Comparison of ENCODE assay signal across 9 cellular contexts in genomic region chr1:244450597-244451538, GRCh38. TPM values are rescaled to one million over a fixed set of nuclear protein-coding genes. Genes with fewer than 3 reads are reported as not detected.
DNase-seq lines count a peak whose midpoint lies in the region; ATAC-seq, FAIRE-seq and TF ChIP-seq lines count a peak whose summit lies in the region.
"Had no signal": no experiment of that assay in that cellular context is flagged by ENCODE, and none has a peak within 500 bp of the region (broad histone marks: within the 10 kb centered on the region; RNA-seq: fewer than 3 reads in every experiment).

No MANE protein-coding gene starts in this region.

- H3K36me3 Mint-ChIP-seq in activated CD8-positive, alpha-beta T cell treated with anti-CD3 and anti-CD28 coated beads, Interleukin-2, amount 10 ng/mL, durations not matched to agents 7 days and 5 days (ENCODE audit: low read depth): peaks cover 42% of the 10 kb centered on the region

- peaks cover 5 to 54% of the 10 kb centered on the region in 2 experiments for H3K79me2 ChIP-seq in H1 (ENCODE audit: control insufficient read depth in 1 of 2, insufficient read depth in 2 of 2, low read length in 2 of 2)

- H2BK12ac ChIP-seq in H1 (ENCODE audit: low read depth, low read length) (no peak overlapping the region), mesenchymal stem cell (ENCODE audit: low read length in 2 of 2) (peak overlapping the region in 1 of 2 experiments; percentile 23)

- H3K4me3 ChIP-seq in H1 (ENCODE audit: extremely low read depth in 1 of 4, insufficient read depth in 2 of 4, low read depth in 3 of 4, low read length in 4 of 4) (peak overlapping the region; percentile 87 to 94 (median 89)), mesenchymal stem cell (ENCODE audit: insufficient read depth in 1 of 2, low read depth in 1 of 2, low read length in 2 of 2) (peak overlapping the region; percentile 89 to 96)

- no peak for TF ChIP-seq POLR2A in H1 (IDR thresholded peaks at IDR 0.05; ENCODE audit: control extremely low read depth in 1 of 2, low read depth in 2 of 2, low read length in 2 of 2)

- H3K27me3 ChIP-seq in H1 (replicated peaks in 1 of 4; ENCODE audit: control insufficient read depth in 3 of 4, extremely low read depth in 1 of 4, insufficient read depth in 3 of 4, low read length in 3 of 4) (no peaks in the 10 kb centered on the region), mesenchymal stem cell (ENCODE audit: control insufficient read depth in 1 of 2, insufficient read depth in 1 of 2, low read length in 2 of 2) (no peaks in the 10 kb centered on the region)

- 4% methylated on average over 41 of the region's 41 CpGs; no CpG with 5 or more reads in 1 of the 2 experiments for WGBS in H1 (ENCODE audit: extremely low coverage in 1 of 2, insufficient coverage in 1 of 2, insufficient read length in 1 of 2, insufficient replicate concordance in 2 of 2, low coverage in 1 of 2, low lambda C conversion rate in 2 of 2, missing lambda C conversion rate in 1 of 2), 2 experiments
- under 1% methylated on average over 30 of the region's 41 CpGs for WGBS in mesenchymal stem cell

- H2AFZ ChIP-seq in H1 (ENCODE audit: low read length) (no peak overlapping the region), mesenchymal stem cell (ENCODE audit: low read depth, low read length) (peak overlapping the region; percentile 55)

- peaks cover 0 to 3% of the 10 kb centered on the region in 2 experiments for H4K20me1 ChIP-seq in H1 (replicated peaks in 1 of 2; ENCODE audit: control insufficient read depth in 1 of 2, insufficient read depth in 2 of 2, low read length in 2 of 2)

- H3K4ac ChIP-seq in H1 (replicated peaks; ENCODE audit: insufficient read length, low read depth, low read length): peak overlapping the region; percentile 44
- peak overlapping the region; percentile 79 to 93 for H3K4ac ChIP-seq in mesenchymal stem cell (ENCODE audit: low read depth in 1 of 2, low read length in 2 of 2)

- peak overlapping the region; percentile 95 for H3K27ac Mint-ChIP-seq in activated CD8-positive, alpha-beta T cell treated with anti-CD3 and anti-CD28 coated beads, Interleukin-2, amount 10 ng/mL, durations not matched to agents 7 days and 5 days

- TF ChIP-seq CTCF in H1 (IDR thresholded peaks at IDR 0.05; ENCODE audit: control extremely low read depth in 1 of 3, insufficient read depth in 1 of 3, low read depth in 1 of 3, low read length in 3 of 3): no peak

- H3K9me3 Mint-ChIP-seq in activated CD8-positive, alpha-beta T cell treated with anti-CD3 and anti-CD28 coated beads, Interleukin-2, amount 10 ng/mL, durations not matched to agents 7 days and 5 days (ENCODE audit: insufficient read depth): no peaks in the 10 kb centered on the region

- peaks cover 47% of the 10 kb centered on the region for H3K4me1 Mint-ChIP-seq in activated CD8-positive, alpha-beta T cell treated with anti-CD3 and anti-CD28 coated beads, Interleukin-2, amount 10 ng/mL, durations not matched to agents 7 days and 5 days (ENCODE audit: low read depth)

- TF ChIP-seq EP300 in H1 (IDR thresholded peaks at IDR 0.05; ENCODE audit: borderline replicate concordance in 1 of 2, low read depth in 2 of 2, low read length in 2 of 2): no peak

- no peaks in the 10 kb centered on the region for H3K9me3 ChIP-seq in H1 (ENCODE audit: insufficient read depth in 2 of 2, low read depth in 1 of 2, low read length in 1 of 2)
- H3K9me3 ChIP-seq in mesenchymal stem cell (ENCODE audit: control insufficient read depth, low read length): no peaks in the 10 kb centered on the region

- no peak overlapping the region for H2BK20ac ChIP-seq in H1 (ENCODE audit: low read length)

- H3K79me1 ChIP-seq in H1 (ENCODE audit: low read depth, low read length): no peaks in the 10 kb centered on the region
- peaks cover 8% of the 10 kb centered on the region for H3K79me1 ChIP-seq in mesenchymal stem cell (replicated peaks; ENCODE audit: low read length, poor library complexity, severe bottlenecking)

- H3K27me3 Mint-ChIP-seq in activated CD8-positive, alpha-beta T cell treated with anti-CD3 and anti-CD28 coated beads, Interleukin-2, amount 10 ng/mL, durations not matched to agents 7 days and 5 days (ENCODE audit: low read depth): no peaks in the 10 kb centered on the region

- H4K8ac ChIP-seq in H1 (ENCODE audit: extremely low read depth, insufficient read depth, low read length) (peak overlapping the region; percentile 86), mesenchymal stem cell (ENCODE audit: low read length) (peak overlapping the region; percentile 75)

- CTCF ChIA-PET in activated CD8-positive, alpha-beta T cell treated with anti-CD3 and anti-CD28 coated beads, Interleukin-2, amount 10 ng/mL, durations not matched to agents 7 days and 5 days (lab: Charles Lee): interaction anchor here (1.2 kb wide), 1 partner anchor 9 kb away, joined by 5 read pairs; no protein-coding TSS in a partner anchor
- CTCF ChIA-PET in H1 (lab: Charles Lee; ENCODE audit: partially characterized antibody): interaction anchor here (0.7 to 1.0 kb wide), 2 partner anchors 37 to 62 kb away, joined by 3 to 4 read pairs; no protein-coding TSS in a partner anchor

- H3K23me2 ChIP-seq in H1 (ENCODE audit: low read depth, low read length): peaks cover 2% of the 10 kb centered on the region; the same call in 1 of the 2 replicates

- H3K36me3 ChIP-seq in H1 (ENCODE audit: control insufficient read depth in 2 of 4, insufficient read depth in 4 of 4, low read length in 3 of 4) (peaks cover 0 to 14% (median 0%) of the 10 kb centered on the region in 4 experiments; a peak in 1 of 8 replicates), mesenchymal stem cell (ENCODE audit: control insufficient read depth in 1 of 2, insufficient read depth in 2 of 2, low read depth in 1 of 2, low read length in 2 of 2) (peaks cover 0 to 16% of the 10 kb centered on the region in 2 experiments)

- H3K4me2 ChIP-seq in H1 (ENCODE audit: insufficient read depth in 1 of 2, low read depth in 2 of 2, low read length in 2 of 2) (peak overlapping the region; percentile 71 to 74), mesenchymal stem cell (ENCODE audit: low read length, poor library complexity, severe bottlenecking) (peak overlapping the region; percentile 78)

- H3K4me1 ChIP-seq in H1 (replicated peaks in 1 of 4; ENCODE audit: control insufficient read depth in 3 of 4, insufficient read depth in 4 of 4, low read length in 3 of 4): peaks cover 2 to 30% (median 22%) of the 10 kb centered on the region in 4 experiments; a peak in 4 of 7 replicates
- H3K4me1 ChIP-seq in mesenchymal stem cell (ENCODE audit: control insufficient read depth, insufficient read depth, low read depth, low read length): peaks cover 3% of the 10 kb centered on the region

- H4K91ac ChIP-seq in H1 (replicated peaks; ENCODE audit: insufficient read length, low read length) (no peak overlapping the region), mesenchymal stem cell (ENCODE audit: low read length) (peak overlapping the region; percentile 93)

- POLR2A ChIA-PET in activated CD8-positive, alpha-beta T cell treated with anti-CD3 and anti-CD28 coated beads, Interleukin-2, amount 10 ng/mL, durations not matched to agents 7 days and 5 days (lab: Charles Lee): interaction anchor here (0.6 to 1.6 kb wide), 13 partner anchors 9 to 180 kb away, joined by 3 to 13 read pairs (median 3); partner anchors contain the start of gene CATSPERE
- POLR2A ChIA-PET in H1 (lab: Charles Lee; ENCODE audit: partially characterized antibody): interaction anchor here (0.7 to 2.1 kb wide), 8 partner anchors 9 to 201 kb away, joined by 3 to 11 read pairs (median 4); partner anchors contain the start of gene CATSPERE

- H2BK5ac ChIP-seq in H1 (ENCODE audit: low read depth, low read length): peak overlapping the region; percentile 93
- peak overlapping the region; percentile 90 for H2BK5ac ChIP-seq in mesenchymal stem cell (ENCODE audit: low read depth, low read length, poor library complexity, severe bottlenecking)

- FAIRE-seq in H1 (lab: Jason Lieb, UNC): no peak
- FAIRE-seq: G401.6 had no signal

- H3K9ac ChIP-seq in H1 (replicated peaks in 1 of 4; ENCODE audit: extremely low read depth in 1 of 4, low read depth in 3 of 4, low read length in 3 of 4) (peak overlapping the region; percentile 79 to 96 (median 80)), mesenchymal stem cell (ENCODE audit: low read length) (peak overlapping the region; percentile 97)

- no peak overlapping the region for H2BK120ac ChIP-seq in H1 (replicated peaks; ENCODE audit: low read depth, low read length)
- H2BK120ac ChIP-seq in mesenchymal stem cell (ENCODE audit: low read depth, low read length): peak overlapping the region; percentile 89

- H3K27ac ChIP-seq in H1 (ENCODE audit: low read depth, low read length): peak overlapping the region; percentile 70
- peak overlapping the region; percentile 89 for H3K27ac ChIP-seq in mesenchymal stem cell (ENCODE audit: low read length, poor library complexity, severe bottlenecking)

- no peak overlapping the region for H3K23ac ChIP-seq in H1 (ENCODE audit: insufficient read length)
- H3K23ac ChIP-seq in mesenchymal stem cell (ENCODE audit: low read length in 2 of 2): peak overlapping the region; percentile 86 to 96

- H2BK15ac ChIP-seq in H1 (ENCODE audit: low read length) (no peak overlapping the region), mesenchymal stem cell (ENCODE audit: low read depth, poor library complexity, severe bottlenecking) (peak overlapping the region; percentile 100)

- H3K18ac ChIP-seq in H1 (ENCODE audit: extremely low read depth, low read length) (peak overlapping the region; percentile 86), mesenchymal stem cell (ENCODE audit: low read depth in 1 of 2, low read length in 2 of 2) (peak overlapping the region; percentile 95 to 99)

- peak overlapping the region; percentile 85 for H3K56ac ChIP-seq in H1 (replicated peaks; ENCODE audit: insufficient read length, low read depth, low read length)

- ATAC-seq in HG02798 (IDR thresholded peaks at IDR 0.05; ENCODE audit: poor library complexity, unreplicated experiment): peak; percentile 18
- ATAC-seq in activated CD8-positive, alpha-beta T cell treated with anti-CD3 and anti-CD28 coated beads, Interleukin-2, amount 10 ng/mL, durations not matched to agents 7 days and 5 days: peak; percentile 11

- peak overlapping the region; percentile 90 for H3K4me3 Mint-ChIP-seq in activated CD8-positive, alpha-beta T cell treated with anti-CD3 and anti-CD28 coated beads, Interleukin-2, amount 10 ng/mL, durations not matched to agents 7 days and 5 days

- no peak for TF ChIP-seq RAD21 in H1 (IDR thresholded peaks at IDR 0.05 in 1 of 2, conservative IDR thresholded peaks at IDR 0.05 in 1 of 2; ENCODE audit: low read depth in 2 of 2, low read length in 2 of 2)

- H2AK5ac ChIP-seq in H1 (ENCODE audit: low read depth, low read length) (no peak overlapping the region; the same call in 1 of the 2 replicates), mesenchymal stem cell (ENCODE audit: low read length, severe bottlenecking) (no peak overlapping the region)

- peak overlapping the region; percentile 90 for H4K5ac ChIP-seq in H1 (ENCODE audit: insufficient read length, low read depth, low read length)

- peak; percentile 62 for DNase-seq in NCI-H1092 treated with DMSO at 0.1 percent for 48 hours (lab: John Stamatoyannopoulos, UW)
- no peak for DNase-seq in NCI-H1092 (lab: John Stamatoyannopoulos, UW)
- peak; percentile 53 for DNase-seq in NCI-H226
- peak; percentile 69 for DNase-seq in activated CD8-positive, alpha-beta T cell treated with anti-CD3 and anti-CD28 coated beads, Interleukin-2, amount 10 ng/mL, durations not matched to agents 7 days and 5 days
- no peak for DNase-seq in H1 (ENCODE audit: low read depth in 1 of 2, low spot score in 2 of 2)
- peak; percentile 77 for DNase-seq in mesenchymal stem cell
- DNase-seq in stimulated activated CD8-positive, alpha-beta memory T cell treated with anti-CD3 and anti-CD28 coated beads, Interleukin-4, amount 100 ng/mL, for 48 hours: peak; percentile 75

- H3K14ac ChIP-seq in H1 (ENCODE audit: insufficient read length): no peak overlapping the region
- peak overlapping the region in 1 of 2 experiments; percentile 86 for H3K14ac ChIP-seq in mesenchymal stem cell (ENCODE audit: low read length in 2 of 2)

RNA-seq across cellular contexts. Expression of gene ADSS2, which starts 0.8 kb away (rescaled TPM):
- total RNA-seq in activated CD8-positive, alpha-beta T cell treated with anti-CD3 and anti-CD28 coated beads, Interleukin-2, amount 10 ng/mL, durations not matched to agents 7 days and 5 days: 10 to 100 TPM; 53.3 to 54.6 TPM
- total RNA-seq in H1 (2021; fragmentation: NEBNext Ultra II Directional; extraction: Animal tissue kit (Norgen Biotek cat#: 25700)): 99.9 and 108 TPM in 2 replicates
- polyA plus RNA-seq in H1 (2011; rRNA removed): 22.1 and 29.8 TPM in 2 replicates
- 56.4 TPM for polyA plus RNA-seq in H1 (2011; cell fraction: cytosol; rRNA removed)
- polyA plus RNA-seq in H1 (2011; cell fraction: nucleus; rRNA removed): 17.1 TPM
- polyA plus RNA-seq in H1 (2012, experiment 1 of 2): 41.8 to 75.8 TPM (median 50.6 TPM) in 4 replicates
- 9.4 TPM for polyA plus RNA-seq in H1 (2012, experiment 2 of 2)
- polyA plus RNA-seq in H1 (2013, experiment 1 of 2): 52.0 TPM
- polyA plus RNA-seq in H1 (2013, experiment 2 of 2): 52.9 TPM
- 17.3 and 20.3 TPM in 2 replicates for polyA minus RNA-seq in H1 (2011; rRNA and poly(A)+ RNA removed)
- polyA minus RNA-seq in H1 (2011; cell fraction: cytosol; rRNA and poly(A)+ RNA removed): 35.0 TPM
- 39.5 TPM for polyA minus RNA-seq in H1 (2011; cell fraction: nucleus; rRNA and poly(A)+ RNA removed)
- 28.0 TPM for polyA plus RNA-seq in mesenchymal stem cell (2013, experiment 1 of 2)
- 29.9 TPM for polyA plus RNA-seq in mesenchymal stem cell (2013, experiment 2 of 2)

RNA-seq across cellular contexts. Expression of gene CATSPERE, which starts 10.2 kb away (rescaled TPM):
- total RNA-seq in activated CD8-positive, alpha-beta T cell treated with anti-CD3 and anti-CD28 coated beads, Interleukin-2, amount 10 ng/mL, durations not matched to agents 7 days and 5 days: under 1 TPM; 0.37 to 0.61 TPM
- 0.27 and 0.45 TPM in 2 replicates for total RNA-seq in H1 (2021; fragmentation: NEBNext Ultra II Directional; extraction: Animal tissue kit (Norgen Biotek cat#: 25700))
- 0.05 and 0.17 TPM in 2 replicates for polyA plus RNA-seq in H1 (2011; rRNA removed)
- 0.09 TPM for polyA plus RNA-seq in H1 (2011; cell fraction: cytosol; rRNA removed)
- polyA plus RNA-seq in H1 (2011; cell fraction: nucleus; rRNA removed): 0.07 TPM
- polyA plus RNA-seq in H1 (2012, experiment 1 of 2): 0.08 to 0.17 TPM (median 0.17 TPM) in 3 of 4 replicates, not detected in the other
- polyA plus RNA-seq in H1 (2012, experiment 2 of 2): not detected
- 0.04 TPM for polyA plus RNA-seq in H1 (2013, experiment 1 of 2)
- polyA plus RNA-seq in H1 (2013, experiment 2 of 2): 0.11 TPM
- 0.49 TPM in 1 of 2 replicates, not detected in the other for polyA minus RNA-seq in H1 (2011; rRNA and poly(A)+ RNA removed)
- not detected for polyA minus RNA-seq in H1 (2011; cell fraction: cytosol; rRNA and poly(A)+ RNA removed)
- polyA minus RNA-seq in H1 (2011; cell fraction: nucleus; rRNA and poly(A)+ RNA removed): 0.70 TPM
- polyA plus RNA-seq in mesenchymal stem cell (2013, experiment 1 of 2): 0.14 TPM
- 0.14 TPM for polyA plus RNA-seq in mesenchymal stem cell (2013, experiment 2 of 2)

Comparison
In these comparisons a context has a peak if more than half of its experiments do, and no peak if none do; other contexts are left out.
1. DNase-seq: peak in NCI-H1092 treated with DMSO at 0.1 percent for 48 hours (single experiment), NCI-H226 (single experiment), activated CD8-positive, alpha-beta T cell treated with anti-CD3 and anti-CD28 coated beads, Interleukin-2, amount 10 ng/mL, durations not matched to agents 7 days and 5 days (single experiment), mesenchymal stem cell (single experiment) and stimulated activated CD8-positive, alpha-beta memory T cell treated with anti-CD3 and anti-CD28 coated beads, Interleukin-4, amount 100 ng/mL, for 48 hours (single experiment); none in NCI-H1092 (single experiment) and H1 (0 of 2).